Comparison of ENCODE assay signal across 8 cellular contexts in the genomic region with DNA sequence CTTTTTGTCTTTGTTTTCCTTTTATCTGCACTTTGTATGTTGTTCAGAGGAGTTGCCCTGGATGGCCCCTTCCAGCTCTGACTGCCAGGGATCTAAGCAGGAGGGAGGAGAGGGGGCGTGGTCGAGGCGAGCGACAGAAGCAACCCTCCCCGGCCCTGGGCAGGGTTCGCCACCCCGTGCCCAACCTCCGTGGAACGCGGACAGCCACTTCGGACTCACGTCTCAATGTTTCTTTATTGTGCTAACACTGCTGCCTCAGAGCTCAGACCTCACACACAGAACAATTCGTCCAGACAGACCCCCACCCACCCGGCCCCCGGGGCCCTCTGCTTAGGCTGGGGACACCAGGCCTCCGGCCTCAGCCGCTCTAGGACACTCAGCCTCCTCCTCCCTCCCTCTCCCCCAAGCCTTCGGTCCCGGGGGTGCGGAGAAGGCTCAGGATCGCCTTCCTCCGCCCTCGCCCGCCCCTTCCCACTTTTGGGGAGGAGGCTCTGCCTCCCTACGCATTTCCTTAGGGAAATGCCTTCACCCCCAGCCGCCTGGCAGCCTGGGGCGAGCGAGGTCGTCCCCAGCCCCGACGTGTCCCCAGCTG. TPM values are rescaled to one million over a fixed set of nuclear protein-coding genes. Genes with fewer than 3 reads are reported as not detected.
DNase-seq lines count a peak whose midpoint lies in the region; ATAC-seq lines count a peak whose summit lies in the region.

No MANE protein-coding gene starts in this region.

- ATAC-seq in GM19438 (IDR thresholded peaks at IDR 0.05; ENCODE audit: low read depth, unreplicated experiment) = peak; percentile 3
- ATAC-seq in right cardiac atrium = peak; percentile 90 to 92
- no peak for ATAC-seq in HG03280 (IDR thresholded peaks at IDR 0.05; ENCODE audit: unreplicated experiment)
- ATAC-seq in HG02870 (IDR thresholded peaks at IDR 0.05; ENCODE audit: unreplicated experiment) = no peak

- DNase-seq in AG08395 (ENCODE audit: low spot score) = peak; percentile 68
- peak; percentile 52 for DNase-seq in NCI-H774 (lab: John Stamatoyannopoulos, UW)
- DNase-seq in astrocyte of the hippocampus (ENCODE audit: low read depth, low spot score) = peak; percentile 75
- DNase-seq in right cardiac atrium = peak; percentile 87 to 95 (median 92)
- peak; percentile 38 to 93 (median 64) for DNase-seq in posterior cingulate gyrus

- no peaks in the 10 kb centered on the region for H3K9me3 ChIP-seq in right cardiac atrium (ENCODE audit: control insufficient read depth, low read length)

- no peaks in the 10 kb centered on the region for H3K27me3 ChIP-seq in right cardiac atrium (ENCODE audit: control insufficient read depth, insufficient read depth)

- peak overlapping the region; percentile 95 for H3K27ac ChIP-seq in right cardiac atrium (ENCODE audit: low read length)

- intact Hi-C loops in right cardiac atrium (cut with DNase I) (loop anchor here in 1 of 4 donors (10.0 kb wide), 1 partner anchor 71 kb away; a partner anchor contains a TSS), posterior cingulate gyrus (cut with DNase I) (loop anchor here (1.0 to 5.0 kb wide), 2 partner anchors 57 to 74 kb away; a partner anchor contains a TSS)

- under 1% methylated on average over 31 of the region's 31 CpGs for WGBS in right cardiac atrium

- H3K4me1 ChIP-seq in right cardiac atrium (ENCODE audit: control insufficient read depth, insufficient read depth, low read length) = no peaks in the 10 kb centered on the region

- peak overlapping the region; percentile 76 for H3K4me3 ChIP-seq in right cardiac atrium (ENCODE audit: low read length)

RNA-seq across cellular contexts. Expression of a gene that starts 8.3 kb away (rescaled TPM):
- under 1 TPM in 2 of 4 donors, not detected in 2; 0.19 to 0.23 TPM for total RNA-seq in right cardiac atrium
- polyA plus RNA-seq in right cardiac atrium = 0.07 TPM

RNA-seq across cellular contexts. Expression of a gene that starts 27.5 kb away (rescaled TPM):
- total RNA-seq in right cardiac atrium = 1 to 10 TPM; 1.7 to 4.5 (median 2.3) TPM
- polyA plus RNA-seq in right cardiac atrium = 0.52 TPM

RNA-seq across cellular contexts. Expression of a gene that starts 45.8 kb away (rescaled TPM):
- 1 to 10 TPM; 3.4 to 5.6 (median 3.9) TPM for total RNA-seq in right cardiac atrium
- polyA plus RNA-seq in right cardiac atrium = 9.4 TPM

RNA-seq across cellular contexts. Expression of a gene that starts 52.0 kb away (rescaled TPM):
- total RNA-seq in right cardiac atrium = under 1 TPM in 2 of 4 donors, not detected in 2; 0.50 to 0.54 TPM
- 0.11 TPM for polyA plus RNA-seq in right cardiac atrium

Comparison
In these comparisons a context has a peak if more than half of its experiments do, and no peak if none do; other contexts are left out.
1. ATAC-seq: peak in GM19438 (single experiment) and right cardiac atrium (2 of 2); none in HG03280 (single experiment) and HG02870 (single experiment).
2. Peak in every context shown above with its lines, with median percentiles within 50 percentile points of each other: DNase-seq.